ENCODE assay signal across 15 cellular contexts in genomic region chr2:16623564-16624418, GRCh38. TPM values are rescaled to one million over a fixed set of nuclear protein-coding genes. Genes with fewer than 3 reads are reported as not detected.
A peak's percentile ranks its signal among the peaks of the same experiment; 100 is the strongest.
DNase-seq lines count a peak whose midpoint lies in the region; ATAC-seq and TF ChIP-seq lines count a peak whose summit lies in the region.
"Had no signal": no experiment of that assay in that cellular context is flagged by ENCODE, and none has a peak within 500 bp of the region (broad histone marks: within the 10 kb centered on the region; RNA-seq: fewer than 3 reads in every experiment).

No MANE protein-coding gene starts in this region.

- peaks cover 4% of the 10 kb centered on the region for H3K27me3 Mint-ChIP-seq in activated T-helper 17 cell treated with anti-CD3 and anti-CD28 coated beads, Interleukin-2, amount 50 U/mL, for 72 hours
- no peaks in the 10 kb centered on the region for H3K27me3 Mint-ChIP-seq in memory B cell

- no peaks in the 10 kb centered on the region for H3K27me3 ChIP-seq in heart right ventricle
- H3K27me3 ChIP-seq in upper lobe of left lung, result no peaks in the 10 kb centered on the region
- H3K27me3 ChIP-seq: Peyer's patch, tibial artery had no signal

- intact Hi-C loops in heart right ventricle (cut with DNase I) (loop anchor here in 1 of 10 donors (5.0 kb wide), 1 partner anchor 44 kb away; the partner anchor contains the start of gene CYRIA), left cardiac atrium (cut with DNase I) (no loop called here)

- TF ChIP-seq POLR2A in upper lobe of left lung (IDR thresholded peaks at IDR 0.05), result no peak

- no peaks in the 10 kb centered on the region for H3K36me3 Mint-ChIP-seq in activated T-helper 17 cell treated with anti-CD3 and anti-CD28 coated beads, Interleukin-2, amount 50 U/mL, for 72 hours (ENCODE audit: low read depth)
- peaks cover 32% of the 10 kb centered on the region for H3K36me3 Mint-ChIP-seq in memory B cell
- H3K36me3 Mint-ChIP-seq: WTC11 had no signal

- TF ChIP-seq CTCF in heart right ventricle (IDR thresholded peaks at IDR 0.05), result no peak
- no peak for TF ChIP-seq CTCF in upper lobe of left lung (IDR thresholded peaks at IDR 0.05)

- TF ChIP-seq EP300 in upper lobe of left lung (IDR thresholded peaks at IDR 0.05), result no peak

- H3K27ac ChIP-seq in heart right ventricle (peak overlapping the region in 6 of 10 donors; percentile 1 to 88 (median 56)), upper lobe of left lung (peak overlapping the region in 3 of 4 donors; percentile 79 to 86 (median 85))
- H3K27ac ChIP-seq: tibial artery had no signal

- H3K9me3 ChIP-seq in heart right ventricle (no peaks in the 10 kb centered on the region), upper lobe of left lung (no peaks in the 10 kb centered on the region)
- H3K9me3 ChIP-seq: Peyer's patch, tibial artery had no signal

- 81 to 83% methylated on average over 5 of the region's 5 CpGs for WGBS in heart right ventricle, 2 donors
- WGBS in upper lobe of left lung, 2 donors, result 44 to 64% methylated on average over 5 of the region's 5 CpGs

- no peak overlapping the region for H3K27ac Mint-ChIP-seq in activated T-helper 17 cell treated with anti-CD3 and anti-CD28 coated beads, Interleukin-2, amount 50 U/mL, for 72 hours
- peak overlapping the region; percentile 82 for H3K27ac Mint-ChIP-seq in memory B cell
- H3K27ac Mint-ChIP-seq: WTC11 had no signal

- H3K4me3 ChIP-seq in heart right ventricle, result no peak overlapping the region
- H3K4me3 ChIP-seq in upper lobe of left lung, result no peak overlapping the region
- H3K4me3 ChIP-seq: Peyer's patch, tibial artery had no signal

- H3K4me1 ChIP-seq in heart right ventricle (peaks cover 0 to 81% (median 42%) of the 10 kb centered on the region in 9 donors), upper lobe of left lung (peaks cover 47 to 80% (median 67%) of the 10 kb centered on the region in 4 donors)

- peaks cover 0 to 44% (median 5%) of the 10 kb centered on the region in 9 donors for H3K36me3 ChIP-seq in heart right ventricle
- peaks cover 0 to 25% (median 2%) of the 10 kb centered on the region in 4 donors for H3K36me3 ChIP-seq in upper lobe of left lung
- H3K36me3 ChIP-seq: Peyer's patch had no signal

- H3K9me3 Mint-ChIP-seq in activated T-helper 17 cell treated with anti-CD3 and anti-CD28 coated beads, Interleukin-2, amount 50 U/mL, for 72 hours, result no peaks in the 10 kb centered on the region
- H3K9me3 Mint-ChIP-seq in memory B cell, result no peaks in the 10 kb centered on the region
- H3K9me3 Mint-ChIP-seq: WTC11 had no signal

- ATAC-seq in heart right ventricle, result no peak
- ATAC-seq in left cardiac atrium, result no peak
- peak; percentile 59 for ATAC-seq in activated T-helper 17 cell treated with anti-CD3 and anti-CD28 coated beads, Interleukin-2, amount 50 U/mL, for 72 hours (replicated peaks)
- ATAC-seq in memory B cell (ENCODE audit: low read depth), result no peak
- ATAC-seq in upper lobe of left lung (ENCODE audit: low FRiP score in 2 of 2), result no peak
- ATAC-seq: WTC11 had no signal

- no peak overlapping the region for H3K4me3 Mint-ChIP-seq in activated T-helper 17 cell treated with anti-CD3 and anti-CD28 coated beads, Interleukin-2, amount 50 U/mL, for 72 hours
- H3K4me3 Mint-ChIP-seq in memory B cell, result peak overlapping the region; percentile 21
- H3K4me3 Mint-ChIP-seq: WTC11 had no signal

- DNase-seq in heart right ventricle (no peak), left cardiac atrium (no peak), memory B cell (ENCODE audit: low spot score in 2 of 2) (no peak), upper lobe of left lung (no peak), DMS153 (lab: John Stamatoyannopoulos, UW) (no peak), amygdala (lab: John Stamatoyannopoulos, UW) (no peak)
- no peak for DNase-seq in stimulated activated CD4-positive, alpha-beta T cell treated with anti-CD3 and anti-CD28 coated beads, Interleukin-12 subunit alpha, Interleukin-12 subunit beta, amount 100 ng/mL, for 4 hours
- DNase-seq: NCI-H2081 treated with DMSO at 0.1 percent for 48 hours; NCI-H69; Peyer's patch; stimulated activated CD4-positive, alpha-beta T cell treated with anti-CD3 and anti-CD28 coated beads, Interleukin-1b, Interleukin-23, amount 100 ng/mL, for 48 hours; SW 1271; tibial artery had no signal

- peaks cover 5% of the 10 kb centered on the region for H3K4me1 Mint-ChIP-seq in activated T-helper 17 cell treated with anti-CD3 and anti-CD28 coated beads, Interleukin-2, amount 50 U/mL, for 72 hours
- peaks cover 80% of the 10 kb centered on the region for H3K4me1 Mint-ChIP-seq in memory B cell

RNA-seq across cellular contexts. Expression of gene CYRIA, which starts 41.8 kb away (rescaled TPM):
- total RNA-seq in heart right ventricle, result 10 to 100 TPM in 1 of 10 donors, 1 to 10 TPM in 9; 1.5 to 10.6 (median 3.6) TPM
- polyA plus RNA-seq in heart right ventricle, result 1 to 10 TPM; 1.2 to 1.3 TPM
- total RNA-seq in left cardiac atrium, result 1 to 10 TPM; 4.9 to 7.2 TPM
- under 1 TPM; 0.06 to 0.64 TPM for total RNA-seq in activated T-helper 17 cell treated with anti-CD3 and anti-CD28 coated beads, Interleukin-2, amount 50 U/mL, for 72 hours
- total RNA-seq in upper lobe of left lung, result 10 to 100 TPM; 14.9 to 23.5 (median 20.5) TPM
